In the genomic region with DNA sequence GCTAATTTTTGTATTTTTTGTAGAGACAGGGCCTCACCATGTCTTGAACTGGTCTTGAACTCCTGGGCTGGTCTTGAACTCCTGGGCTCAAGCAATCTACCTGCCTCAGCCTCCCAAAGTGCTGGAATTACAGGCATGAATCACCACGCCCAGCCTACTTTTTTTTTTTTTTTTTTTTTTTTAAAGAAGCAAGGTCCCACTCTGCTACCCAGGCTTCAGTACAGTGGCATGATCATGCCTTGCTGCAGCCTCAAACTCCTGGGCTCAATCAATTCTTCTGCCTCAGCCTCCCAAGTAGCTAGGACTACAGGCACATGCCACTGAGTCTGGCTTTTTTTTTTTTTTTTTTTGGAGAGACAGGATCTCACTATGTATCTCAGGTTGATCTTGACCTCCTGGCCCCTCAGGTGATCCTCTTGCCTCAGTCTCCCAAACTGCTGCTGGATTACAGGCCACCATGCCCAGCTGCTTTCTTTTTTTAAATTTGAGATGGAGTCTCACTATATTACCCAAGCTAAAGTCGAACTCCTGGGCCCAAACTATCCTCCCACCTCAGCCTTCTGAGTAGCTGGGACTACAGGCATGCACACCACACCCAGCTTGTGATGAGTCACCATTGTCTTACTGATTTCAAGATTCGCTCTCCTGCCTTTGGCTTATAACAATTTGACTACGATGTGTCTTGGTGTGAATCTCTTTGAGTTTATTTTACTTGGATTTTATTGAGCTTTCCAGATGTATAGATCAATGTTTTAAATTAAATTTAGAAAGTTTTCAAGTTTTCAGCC, we compare ENCODE assay signal across 1 cellular context.
A peak's percentile ranks its signal among the peaks of the same experiment; 100 is the strongest.
TF ChIP-seq lines count a peak whose summit lies in the region.

No MANE protein-coding gene starts in this region.

TF ChIP-seq in K562, 482 proteins besides CTCF, POLR2A, EP300 and RAD21:
- TF ChIP-seq SMARCA5 (IDR thresholded peaks at IDR 0.05) (no peak), HDAC1 (IDR thresholded peaks at IDR 0.05) (no peak), FOXA3 (CRISPR knock-in tag; conservative IDR thresholded peaks at IDR 0.05 in 1 of 2, IDR thresholded peaks at IDR 0.05 in 1 of 2) (no peak), JUN (IDR thresholded peaks at IDR 0.05; ENCODE audit: borderline replicate concordance, low read depth, low read length) (peak; percentile 74), JUN (CRISPR knock-in tag; IDR thresholded peaks at IDR 0.05; ENCODE audit: borderline replicate concordance) (no peak), DPF2 (IDR thresholded peaks at IDR 0.05) (peak; percentile 69), FOSL1 (tag; conservative IDR thresholded peaks at IDR 0.05) (peak; percentile 85), NFE2 (IDR thresholded peaks at IDR 0.05; ENCODE audit: low read depth) (peak; percentile 64), FOS (IDR thresholded peaks at IDR 0.05; ENCODE audit: extremely low read depth, insufficient read length) (peak; percentile 21), TCF7 (IDR thresholded peaks at IDR 0.05; ENCODE audit: borderline replicate concordance) (no peak), SOX6 (IDR thresholded peaks at IDR 0.05) (0 out of 2 replicates have a peak, but pooled peaks have one; percentile 42), SMARCA4 (IDR thresholded peaks at IDR 0.05) (peak; percentile 56; the same call in 1 of the 2 replicates), MAFK (IDR thresholded peaks at IDR 0.05; ENCODE audit: low read length) (peak; percentile 46; the same call in 1 of the 2 replicates), C11orf30 (IDR thresholded peaks at IDR 0.05; ENCODE audit: low read depth) (peak; percentile 69), JUND (IDR thresholded peaks at IDR 0.05; ENCODE audit: borderline replicate concordance, low read depth, low read length) (peak; percentile 93), JUND (tag; IDR thresholded peaks at IDR 0.05; ENCODE audit: borderline replicate concordance, low read depth, low read length) (peak; percentile 89), ARID1B (IDR thresholded peaks at IDR 0.05) (peak; percentile 54), SMARCE1 (IDR thresholded peaks at IDR 0.05) (peak; percentile 46; the same call in 1 of the 2 replicates), GABPB2 (CRISPR knock-in tag; conservative IDR thresholded peaks at IDR 0.05) (no peak)
- TF ChIP-seq, protein P1, sequence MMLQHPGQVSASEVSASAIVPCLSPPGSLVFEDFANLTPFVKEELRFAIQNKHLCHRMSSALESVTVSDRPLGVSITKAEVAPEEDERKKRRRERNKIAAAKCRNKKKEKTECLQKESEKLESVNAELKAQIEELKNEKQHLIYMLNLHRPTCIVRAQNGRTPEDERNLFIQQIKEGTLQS (IDR thresholded peaks at IDR 0.05): peak; percentile 94
- TF ChIP-seq, protein P1 (CRISPR knock-in tag; conservative IDR thresholded peaks at IDR 0.05): no peak
